ENCODE assay signal across 21 cellular contexts in the genomic region with DNA sequence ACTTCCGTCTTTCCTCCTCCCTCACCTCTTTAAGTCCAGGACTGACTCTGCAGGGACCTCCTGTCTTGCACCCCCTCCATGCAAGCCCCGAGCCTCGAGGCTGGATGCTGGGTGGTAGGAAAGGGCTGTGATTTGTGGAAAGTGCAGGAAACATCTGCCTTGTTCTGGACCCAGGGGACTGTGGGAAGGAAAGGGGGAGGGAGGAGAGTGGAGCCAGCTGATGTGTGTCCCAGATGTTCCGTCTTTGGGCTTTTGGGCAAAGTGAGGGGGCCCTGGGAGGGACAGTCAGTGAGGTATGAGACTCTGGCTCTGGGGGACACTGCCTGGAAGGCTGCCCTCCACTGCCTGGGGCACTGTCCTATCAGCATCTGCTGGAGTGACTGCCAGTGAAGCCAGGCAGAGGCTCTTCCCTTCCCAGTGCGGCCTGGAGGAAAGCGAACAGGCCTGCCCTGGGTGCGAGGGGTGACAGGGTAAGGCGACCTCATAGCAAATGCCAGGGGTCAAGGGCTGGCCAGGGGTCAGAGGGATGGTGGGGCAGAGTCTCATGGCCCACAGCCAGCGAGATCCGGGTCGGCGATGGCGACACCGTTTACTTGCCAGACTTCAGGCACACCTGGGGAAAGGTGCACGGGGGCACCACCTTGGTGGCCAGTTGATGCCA. TPM values are rescaled to one million over a fixed set of nuclear protein-coding genes. Genes with fewer than 3 reads are reported as not detected.
DNase-seq lines count a peak whose midpoint lies in the region; ATAC-seq and TF ChIP-seq lines count a peak whose summit lies in the region.
"Had no signal": no experiment of that assay in that cellular context is flagged by ENCODE, and none has a peak within 500 bp of the region (broad histone marks: within the 10 kb centered on the region; RNA-seq: fewer than 3 reads in every experiment).

No MANE protein-coding gene starts in this region.

- peaks cover 16 to 27% (median 26%) of the 10 kb centered on the region in 3 donors for H3K27me3 Mint-ChIP-seq in CD14-positive monocyte (ENCODE audit: low read depth in 3 of 3)

- H3K9me3 Mint-ChIP-seq in CD14-positive monocyte: peaks cover 0 to 12% (median 2%) of the 10 kb centered on the region in 7 donors

- intact Hi-C loops in CD14-positive monocyte (cut with micrococcal nuclease): no loop called here
- intact Hi-C loops in left ventricle myocardium superior (cut with micrococcal nuclease): no loop called here
- intact Hi-C loops in sciatic nerve (cut with DNase I): no loop called here

- ATAC-seq in left ventricle myocardium superior: peak; percentile 72
- ATAC-seq in sciatic nerve: peak; percentile 73
- ATAC-seq: HCT116, pancreas had no signal

- H3K4me1 Mint-ChIP-seq in CD14-positive monocyte: peaks cover 1% of the 10 kb centered on the region
- H3K4me1 Mint-ChIP-seq: naive B cell had no signal

- DNase-seq in CD14-positive monocyte (ENCODE audit: low spot score) (peak; percentile 24), Kasumi-1 (lab: John Stamatoyannopoulos, UW) (peak; percentile 5 to 7), left ventricle myocardium superior (no peak), sciatic nerve (ENCODE audit: low spot score) (peak; percentile 61), NCI-H69 (lab: John Stamatoyannopoulos, UW) (no peak)
- no peak for DNase-seq in activated CD4-positive, alpha-beta T cell treated with anti-CD3 and anti-CD28 coated beads, Interleukin-2, amount 50 U/mL, for 48 hours
- DNase-seq in stimulated activated CD4-positive, alpha-beta T cell treated with anti-CD3 and anti-CD28 coated beads, Interleukin-15, amount 100 ng/mL, for 24 hours: no peak
- DNase-seq: activated CD4-positive, CD25-positive, alpha-beta regulatory T cell treated with anti-CD3 and anti-CD28 coated beads, Interleukin-2, amount 50 U/mL, for 72 hours; brain microvascular endothelial cell; COR-L47; mammary epithelial cell; naive B cell; NCI-H1092 treated with DMSO at 0.1 percent for 48 hours; NCI-H2081 treated with DMSO at 0.1 percent for 48 hours; NCI-H510A; stimulated activated naive CD4-positive, alpha-beta T cell treated with Interleukin-2 at 50 U/mL for 16 hours; T1000 had no signal

- no peak overlapping the region for H3K27ac Mint-ChIP-seq in CD14-positive monocyte
- H3K27ac Mint-ChIP-seq: naive B cell had no signal

- H3K36me3 Mint-ChIP-seq in CD14-positive monocyte: no peaks in the 10 kb centered on the region

- peak overlapping the region in 1 of 2 donors; percentile 42 for H3K4me3 Mint-ChIP-seq in CD14-positive monocyte
- H3K4me3 Mint-ChIP-seq: naive B cell had no signal

- TF ChIP-seq CTCF in CD14-positive monocyte (IDR thresholded peaks at IDR 0.05): no peak

RNA-seq across cellular contexts. Expression of gene MRGPRD, which starts 1.7 kb away (rescaled TPM):
- not detected for polyA plus RNA-seq in CD14-positive monocyte
- not detected for total RNA-seq in left ventricle myocardium superior
- total RNA-seq in sciatic nerve: not detected
- total RNA-seq: mammary epithelial cell, pancreas, Peyer's patch, tibial nerve had no signal
- polyA plus RNA-seq: mammary epithelial cell, pancreas had no signal

RNA-seq across cellular contexts. Expression of gene MRGPRF, which starts 34.0 kb away (rescaled TPM):
- under 1 TPM in 1 of 2 donors, not detected in 1; 0.22 TPM for polyA plus RNA-seq in CD14-positive monocyte
- 5.5 TPM for total RNA-seq in left ventricle myocardium superior
- 39.5 TPM for total RNA-seq in sciatic nerve

Comparison
In these comparisons a context has a peak if more than half of its experiments do, and no peak if none do; other contexts are left out.
1. DNase-seq: peak in CD14-positive monocyte (single experiment), Kasumi-1 (2 of 2) and sciatic nerve (single experiment); none in left ventricle myocardium superior (single experiment), NCI-H69 (single experiment), activated CD4-positive, alpha-beta T cell treated with anti-CD3 and anti-CD28 coated beads, Interleukin-2, amount 50 U/mL, for 48 hours (0 of 2) and stimulated activated CD4-positive, alpha-beta T cell treated with anti-CD3 and anti-CD28 coated beads, Interleukin-15, amount 100 ng/mL, for 24 hours (single experiment).